ENCODE assay signal across 17 cellular contexts in genomic region chr21:14526199-14526598, GRCh38. TPM values are rescaled to one million over a fixed set of nuclear protein-coding genes. Genes with fewer than 3 reads are reported as not detected.
DNase-seq lines count a peak whose midpoint lies in the region; ATAC-seq, FAIRE-seq and TF ChIP-seq lines count a peak whose summit lies in the region.
"Had no signal": no experiment of that assay in that cellular context is flagged by ENCODE, and none has a peak within 500 bp of the region (broad histone marks: within the 10 kb centered on the region; RNA-seq: fewer than 3 reads in every experiment).

No MANE protein-coding gene starts in this region.

- TF ChIP-seq CTCF in PC-3 (conservative IDR thresholded peaks at IDR 0.05; ENCODE audit: low read depth, low read length) (no peak), K562 (IDR thresholded peaks at IDR 0.05 in 2 of 3, conservative IDR thresholded peaks at IDR 0.05 in 1 of 3; ENCODE audit: insufficient read depth in 2 of 3, low read depth in 1 of 3, low read length in 3 of 3) (no peak), testis (IDR thresholded peaks at IDR 0.05) (no peak)

- DNase-seq in stimulated activated naive CD8-positive, alpha-beta T cell treated with anti-CD3 and anti-CD28 coated beads, Interleukin-15, Interleukin-2, amounts not matched to agents 100 U/mL and 50 U/mL, for 24 hours, result no peak
- DNase-seq in PC-3 (no peak), K562 (ENCODE audit: extremely low read depth in 1 of 4, low spot score in 3 of 4) (no peak), testis (no peak)
- DNase-seq: amniotic stem cell; DMS79 treated with DMSO at 0.1 percent for 48 hours; gastrocnemius medialis; NCI-H1436; NCI-H226; stimulated activated CD4-positive, alpha-beta T cell treated with anti-CD3 and anti-CD28 coated beads, Interleukin-12 subunit alpha, Interleukin-12 subunit beta, amount 100 ng/mL, for 4 hours had no signal

- peaks cover 92% of the 10 kb centered on the region for H3K4me1 Mint-ChIP-seq in stimulated activated naive CD8-positive, alpha-beta T cell treated with anti-CD3 and anti-CD28 coated beads, Interleukin-15, Interleukin-2, amounts not matched to agents 100 ng/mL and 50 ng/mL, for 24 hours (ENCODE audit: low read depth)
- H3K4me1 Mint-ChIP-seq: nephron had no signal

- no peaks in the 10 kb centered on the region for H3K27me3 Mint-ChIP-seq in stimulated activated naive CD8-positive, alpha-beta T cell treated with anti-CD3 and anti-CD28 coated beads, Interleukin-15, Interleukin-2, amounts not matched to agents 100 ng/mL and 50 ng/mL, for 24 hours

- no peak for TF ChIP-seq EP300 in K562 (IDR thresholded peaks at IDR 0.05; ENCODE audit: low read length)

- peak overlapping the region; percentile 34; the same call in 1 of the 2 replicates for H3K4me2 ChIP-seq in PC-3 (ENCODE audit: low read length)
- H3K4me2 ChIP-seq in K562 (ENCODE audit: insufficient read depth, low read length), result peak overlapping the region; percentile 63
- H3K4me2 ChIP-seq: BLaER1 had no signal

- CTCF ChIA-PET in PC-3 (lab: Charles Lee), result no interaction called here
- CTCF ChIA-PET in K562 (lab: Yijun Ruan, JAX; ENCODE audit: low intra/inter-chr PET ratio), result no interaction called here

- H3K36me3 ChIP-seq in PC-3 (ENCODE audit: low read depth, low read length) (no peaks in the 10 kb centered on the region), K562 (ENCODE audit: control insufficient read depth, insufficient read depth, low read length) (peaks cover 59% of the 10 kb centered on the region), testis (ENCODE audit: low read depth, missing control alignments) (no peaks in the 10 kb centered on the region)
- H3K36me3 ChIP-seq: BLaER1, gastrocnemius medialis had no signal

- H3K27ac ChIP-seq in PC-3 (ENCODE audit: low read length), result no peak overlapping the region
- H3K27ac ChIP-seq in K562 (ENCODE audit: extremely low read depth, low read depth, low read length), result peak overlapping the region; percentile 67
- H3K27ac ChIP-seq in testis, result no peak overlapping the region
- H3K27ac ChIP-seq: BLaER1, gastrocnemius medialis had no signal

- H3K4me3 Mint-ChIP-seq in stimulated activated naive CD8-positive, alpha-beta T cell treated with anti-CD3 and anti-CD28 coated beads, Interleukin-15, Interleukin-2, amounts not matched to agents 100 ng/mL and 50 ng/mL, for 24 hours, result peak overlapping the region; percentile 76
- H3K4me3 Mint-ChIP-seq: nephron had no signal

- H3K36me3 Mint-ChIP-seq in stimulated activated naive CD8-positive, alpha-beta T cell treated with anti-CD3 and anti-CD28 coated beads, Interleukin-15, Interleukin-2, amounts not matched to agents 100 ng/mL and 50 ng/mL, for 24 hours (ENCODE audit: low read depth), result peaks cover 31% of the 10 kb centered on the region

- no peak for TF ChIP-seq POLR2A in K562 (conservative IDR thresholded peaks at IDR 0.05)
- TF ChIP-seq POLR2A in testis (IDR thresholded peaks at IDR 0.05), result no peak

- no peak for TF ChIP-seq RAD21 in K562 (CRISPR knock-in tag; conservative IDR thresholded peaks at IDR 0.05 in 1 of 2, IDR thresholded peaks at IDR 0.05 in 1 of 2)

- no peak for FAIRE-seq in K562 (lab: Jason Lieb, UNC)
- FAIRE-seq: TTC549 had no signal

- H3K9me3 ChIP-seq in PC-3 (ENCODE audit: low read length), result no peaks in the 10 kb centered on the region
- H3K9me3 ChIP-seq in K562 (replicated peaks; ENCODE audit: control insufficient read depth, insufficient read depth, low read depth, low read length), result no peaks in the 10 kb centered on the region
- H3K9me3 ChIP-seq in testis, result no peaks in the 10 kb centered on the region
- H3K9me3 ChIP-seq: BLaER1, gastrocnemius medialis had no signal

- in situ Hi-C loops in K562 (cut with MboI), result no loop called here

- H3K9me1 ChIP-seq in K562 (ENCODE audit: control insufficient read depth, insufficient read depth, low read length), result no peaks in the 10 kb centered on the region

- BruUV-seq in PC-3 (replicated peaks; lab: Mats Ljungman, UMichigan) (no TSS peak), K562 (replicated peaks; lab: Mats Ljungman, UMichigan) (no TSS peak)

- POLR2A ChIA-PET in PC-3 (lab: Charles Lee; ENCODE audit: unreplicated experiment), result no interaction called here
- POLR2A ChIA-PET in K562 (lab: Yijun Ruan, JAX), result interaction anchor here (1.0 to 4.5 kb wide), 8 partner anchors 8 to 236 kb away, joined by 3 to 17 read pairs (median 6); no protein-coding TSS in a partner anchor

- no peaks in the 10 kb centered on the region for H3F3A ChIP-seq in PC-3 (ENCODE audit: low read length, unreplicated experiment)

- peaks cover 14% of the 10 kb centered on the region for H3K27me3 ChIP-seq in PC-3 (ENCODE audit: low read length)
- no peaks in the 10 kb centered on the region for H3K27me3 ChIP-seq in K562 (ENCODE audit: control insufficient read depth in 2 of 2, insufficient read depth in 2 of 2, low read length in 2 of 2)
- H3K27me3 ChIP-seq in testis, result no peaks in the 10 kb centered on the region
- H3K27me3 ChIP-seq: BLaER1, gastrocnemius medialis had no signal

- no peaks in the 10 kb centered on the region for H4K20me1 ChIP-seq in PC-3 (ENCODE audit: low read length)
- H4K20me1 ChIP-seq in K562 (replicated peaks; ENCODE audit: control insufficient read depth, insufficient read depth, low read length), result peaks cover 9% of the 10 kb centered on the region; the same call in 1 of the 2 replicates
- H4K20me1 ChIP-seq: BLaER1 had no signal

- H3K9me3 Mint-ChIP-seq in stimulated activated naive CD8-positive, alpha-beta T cell treated with anti-CD3 and anti-CD28 coated beads, Interleukin-15, Interleukin-2, amounts not matched to agents 100 ng/mL and 50 ng/mL, for 24 hours, result peaks cover 4% of the 10 kb centered on the region
- H3K9me3 Mint-ChIP-seq: nephron had no signal

- H3K4me1 ChIP-seq in PC-3 (ENCODE audit: insufficient read depth, low read length) (no peaks in the 10 kb centered on the region), K562 (replicated peaks in 1 of 2; ENCODE audit: control insufficient read depth in 2 of 2, insufficient read depth in 2 of 2, low read length in 2 of 2) (peaks cover 4 to 30% of the 10 kb centered on the region in 2 experiments; a peak in 4 of 5 replicates), testis (no peaks in the 10 kb centered on the region)
- H3K4me1 ChIP-seq: BLaER1, gastrocnemius medialis had no signal

- intact Hi-C loops in PC-3 (cut with micrococcal nuclease), result no loop called here
- intact Hi-C loops in K562 (cut with micrococcal nuclease), result loop anchor here (5.0 kb wide), 4 partner anchors 56 to 536 kb away; partner anchors contain the start of gene NRIP1
- intact Hi-C loops in testis (cut with DNase I; ENCODE audit: low total_unique reads), result no loop called here

- H3K4me3 ChIP-seq in PC-3 (ENCODE audit: low read length), result no peak overlapping the region
- H3K4me3 ChIP-seq in K562, result peak overlapping the region; percentile 13
- no peak overlapping the region for H3K4me3 ChIP-seq in testis
- H3K4me3 ChIP-seq: BLaER1, gastrocnemius medialis, lung had no signal

- H3K27ac Mint-ChIP-seq in stimulated activated naive CD8-positive, alpha-beta T cell treated with anti-CD3 and anti-CD28 coated beads, Interleukin-15, Interleukin-2, amounts not matched to agents 100 ng/mL and 50 ng/mL, for 24 hours, result peak overlapping the region; percentile 96
- H3K27ac Mint-ChIP-seq: nephron had no signal

- no peak overlapping the region for H3K9ac ChIP-seq in PC-3 (ENCODE audit: low read length)
- H3K9ac ChIP-seq in K562 (ENCODE audit: insufficient read depth in 1 of 2, low read depth in 2 of 2, low read length in 2 of 2), result peak overlapping the region in 1 of 2 experiments; percentile 68; a peak in 3 of 4 replicates
- H3K9ac ChIP-seq: BLaER1 had no signal

- no peaks in the 10 kb centered on the region for H3K9me2 ChIP-seq in PC-3 (replicated peaks; ENCODE audit: low read length)

- H3K79me2 ChIP-seq in PC-3 (ENCODE audit: low read length), result no peaks in the 10 kb centered on the region
- peaks cover 99% of the 10 kb centered on the region for H3K79me2 ChIP-seq in K562 (ENCODE audit: control insufficient read depth, insufficient read depth, low read length)

- H2AFZ ChIP-seq in PC-3 (ENCODE audit: low read length) (no peak overlapping the region; the same call in 1 of the 2 replicates), K562 (ENCODE audit: low read depth, low read length) (no peak overlapping the region)

- WGBS in K562 (ENCODE audit: insufficient coverage, low coverage, missing lambda C conversion rate), result 4% methylated on average over 3 of the region's 3 CpGs
- WGBS in testis, 2 donors, result 30 to 54% methylated on average over 3 of the region's 3 CpGs

- ATAC-seq in stimulated activated naive CD8-positive, alpha-beta T cell treated with anti-CD3 and anti-CD28 coated beads, Interleukin-15, Interleukin-2, amounts not matched to agents 100 U/mL and 50 U/mL, for 24 hours, result no peak
- ATAC-seq in PC-3 (no peak), K562 (peak; percentile 61), HG03457 (IDR thresholded peaks at IDR 0.05; ENCODE audit: unreplicated experiment) (no peak), GM19324 (IDR thresholded peaks at IDR 0.05; ENCODE audit: low FRiP score, unreplicated experiment) (no peak)
- ATAC-seq: gastrocnemius medialis had no signal

TF ChIP-seq in K562, 482 proteins besides CTCF, POLR2A, EP300 and RAD21 (continues in another document):
- TF ChIP-seq MEF2A (IDR thresholded peaks at IDR 0.05; ENCODE audit: control insufficient read depth, low read depth, low read length) (0 out of 2 replicates have a peak, but pooled peaks have one; percentile 16), PPARD (CRISPR knock-in tag; IDR thresholded peaks at IDR 0.05) (no peak)

RNA-seq across cellular contexts. Expression of gene SAMSN1, which starts 19.9 kb away (rescaled TPM):
- total RNA-seq in PC-3 (2014; rRNA removed) (0.63 TPM in 1 of 2 replicates, not detected in the other), K562 (2014; rRNA removed) (96.8 and 106 TPM in 2 replicates), K562 (2014; rRNA removed; fragmentation: Illumina TruSeq; extraction: Trizol) (201 and 218 TPM in 2 replicates), K562 (2015; rRNA removed; fragmentation: Illumina TruSeq; extraction: Trizol) (143 and 159 TPM in 2 replicates), K562 (2021) (101 and 118 TPM in 2 replicates), testis (1 to 10 TPM in 1 of 2 donors, under 1 TPM in 1; 0.71 to 1.7 TPM)
- 35.2 and 136 TPM in 2 replicates for total RNA-seq in K562 (2011; cell fraction: chromatin; rRNA removed; ENCODE audit: low replicate concordance)
- total RNA-seq in K562 (2011; cell fraction: nucleolus; rRNA removed), result 20.5 and 30.3 TPM in 2 replicates
- total RNA-seq in K562 (2011; cell fraction: nucleoplasm; rRNA removed), result 46.3 and 72.5 TPM in 2 replicates
- polyA plus RNA-seq in K562 (2011; rRNA removed) (135 and 151 TPM in 2 replicates), K562 (2014; fragmentation: Illumina TruSeq; extraction: Trizol) (172 and 209 TPM in 2 replicates), K562 (2014; fragmentation: Nextera tagmentation; extraction: Ambion mirVana) (100 to 1,000 TPM; 184 to 223 TPM), K562 (2014; rRNA removed) (129 and 135 TPM in 2 replicates), testis (ENCODE audit: insufficient read depth, low read depth, low replicate concordance) (2.2 TPM)
- 22.7 and 52.5 TPM in 2 replicates for polyA plus RNA-seq in K562 (2011; cell fraction: cytosol; rRNA removed)
- 48.6 and 89.9 TPM in 2 replicates for polyA plus RNA-seq in K562 (2011; cell fraction: nucleus; rRNA removed)
- 101 and 117 TPM in 2 replicates for polyA plus RNA-seq in K562 (2012)
- polyA minus RNA-seq in K562 (2011; rRNA and poly(A)+ RNA removed), result 95.4 and 142 TPM in 2 replicates
- 33.6 and 37.9 TPM in 2 replicates for polyA minus RNA-seq in K562 (2011; cell fraction: cytosol; rRNA and poly(A)+ RNA removed)
- 39.7 and 92.0 TPM in 2 replicates for polyA minus RNA-seq in K562 (2011; cell fraction: nucleus; rRNA and poly(A)+ RNA removed)

Comparison
In these comparisons a context has a peak if more than half of its experiments do, and no peak if none do; other contexts are left out.
1. RNA of gene SAMSN1, which starts 19.9 kb away (total RNA-seq): 20.5 to 218 TPM in K562; 0.71 to 1.7 TPM in testis and 0.63 TPM in PC-3; every median in the first group is over 4 times any median in the second.